9 cellular contexts compared by ENCODE assay signal in genomic region chr11:10387209-10388083, GRCh38.
A peak's percentile ranks its signal among the peaks of the same experiment; 100 is the strongest.
DNase-seq lines count a peak whose midpoint lies in the region.
"Had no signal": no experiment of that assay in that cellular context is flagged by ENCODE, and none has a peak within 500 bp of the region (broad histone marks: within the 10 kb centered on the region; RNA-seq: fewer than 3 reads in every experiment).

No MANE protein-coding gene starts in this region.

- no peak overlapping the region for H2AFZ ChIP-seq in neuronal stem cell (ENCODE audit: low read length)

- H3K4me2 ChIP-seq in neuronal stem cell (ENCODE audit: insufficient read depth, low read length, poor library complexity, severe bottlenecking), result no peak overlapping the region

- no peak overlapping the region for H2BK15ac ChIP-seq in neuronal stem cell (ENCODE audit: low read length)

- DNase-seq in activated CD8-positive, alpha-beta memory T cell treated with anti-CD3 and anti-CD28 coated beads for 24 hours, result peak; percentile 26
- no peak for DNase-seq in activated CD8-positive, alpha-beta memory T cell treated with anti-CD3 and anti-CD28 coated beads, Interleukin-2, amount 50 U/mL, for 48 hours
- DNase-seq in fibroblast of gingiva (ENCODE audit: low read depth), result peak; percentile 97
- DNase-seq in neuronal stem cell (ENCODE audit: low spot score), result no peak
- no peak for DNase-seq in activated naive CD4-positive, alpha-beta T cell (lab: John Stamatoyannopoulos, UW)
- no peak for DNase-seq in NCI-H82 treated with DMSO at 0.1 percent for 48 hours (lab: John Stamatoyannopoulos, UW; ENCODE audit: unreplicated experiment)
- DNase-seq in NK-92 (lab: John Stamatoyannopoulos, UW; ENCODE audit: unreplicated experiment), result no peak
- DNase-seq: endodermal cell had no signal

- H3K18ac ChIP-seq in neuronal stem cell (ENCODE audit: low read length), result peak overlapping the region; percentile 57

- no peak overlapping the region for H4K91ac ChIP-seq in neuronal stem cell (ENCODE audit: low read depth, low read length, poor library complexity)

- H3K4me1 ChIP-seq in neuronal stem cell (ENCODE audit: control insufficient read depth in 2 of 2, insufficient read depth in 1 of 2, low read depth in 1 of 2, low read length in 2 of 2) (peaks cover 0 to 4% of the 10 kb centered on the region in 2 donors), urinary bladder (ENCODE audit: insufficient read depth) (peaks cover 2% of the 10 kb centered on the region)

- no peak overlapping the region for H3K23ac ChIP-seq in neuronal stem cell (ENCODE audit: low read depth, low read length, poor library complexity)

- H3K36me3 ChIP-seq in neuronal stem cell (replicated peaks in 1 of 2; ENCODE audit: control insufficient read depth in 2 of 2, insufficient read depth in 2 of 2, low read length in 2 of 2), result no peaks in the 10 kb centered on the region
- H3K36me3 ChIP-seq in urinary bladder (ENCODE audit: insufficient read depth), result no peaks in the 10 kb centered on the region

- peaks cover 0 to 3% of the 10 kb centered on the region in 2 donors for H3K9me3 ChIP-seq in neuronal stem cell (replicated peaks in 1 of 2; ENCODE audit: control insufficient read depth in 2 of 2, insufficient read depth in 1 of 2, low read depth in 1 of 2, low read length in 2 of 2)

- no peak overlapping the region for H3K9ac ChIP-seq in neuronal stem cell (ENCODE audit: low read depth, low read length, poor library complexity)

- no peak overlapping the region for H3K4ac ChIP-seq in neuronal stem cell (ENCODE audit: low read length)

- no peak overlapping the region for H2AK5ac ChIP-seq in neuronal stem cell (ENCODE audit: low read depth, low read length)

- WGBS in neuronal stem cell (ENCODE audit: extremely low coverage in 2 of 2, insufficient read length in 2 of 2, insufficient replicate concordance in 1 of 2), 2 donors, result no CpG with 5 or more reads among the region's 17 CpGs
- 24% methylated on average over 17 of the region's 17 CpGs for WGBS in urinary bladder

- H2BK120ac ChIP-seq in neuronal stem cell (ENCODE audit: low read depth, low read length), result no peak overlapping the region

- no peak overlapping the region for H3K4me3 ChIP-seq in neuronal stem cell (ENCODE audit: low read length in 2 of 2)
- H3K4me3 ChIP-seq in urinary bladder (ENCODE audit: low read depth, low read length), result no peak overlapping the region

- H2BK5ac ChIP-seq in neuronal stem cell (ENCODE audit: low read length), result no peak overlapping the region

- no peaks in the 10 kb centered on the region for H3K79me1 ChIP-seq in neuronal stem cell (ENCODE audit: low read depth, low read length)

- no peak overlapping the region for H3K14ac ChIP-seq in neuronal stem cell (ENCODE audit: low read length)

- H2BK12ac ChIP-seq in neuronal stem cell (ENCODE audit: low read length), result no peak overlapping the region

- H4K8ac ChIP-seq in neuronal stem cell (ENCODE audit: low read depth, low read length), result no peak overlapping the region

- H3K27ac ChIP-seq in neuronal stem cell (replicated peaks; ENCODE audit: low read length) (no peak overlapping the region), urinary bladder (ENCODE audit: low read depth) (peak overlapping the region; percentile 55)

- no peaks in the 10 kb centered on the region for H3K27me3 ChIP-seq in neuronal stem cell (ENCODE audit: control insufficient read depth in 3 of 3, insufficient read depth in 3 of 3, low read depth in 1 of 3, low read length in 3 of 3)

Comparison
In these comparisons a context has a peak if more than half of its experiments do, and no peak if none do; other contexts are left out.
1. DNase-seq: peak in activated CD8-positive, alpha-beta memory T cell treated with anti-CD3 and anti-CD28 coated beads for 24 hours (single experiment) and fibroblast of gingiva (single experiment); none in activated CD8-positive, alpha-beta memory T cell treated with anti-CD3 and anti-CD28 coated beads, Interleukin-2, amount 50 U/mL, for 48 hours (single experiment), neuronal stem cell (single experiment), activated naive CD4-positive, alpha-beta T cell (0 of 4), NCI-H82 treated with DMSO at 0.1 percent for 48 hours (single experiment) and NK-92 (single experiment).